In the genomic region with DNA sequence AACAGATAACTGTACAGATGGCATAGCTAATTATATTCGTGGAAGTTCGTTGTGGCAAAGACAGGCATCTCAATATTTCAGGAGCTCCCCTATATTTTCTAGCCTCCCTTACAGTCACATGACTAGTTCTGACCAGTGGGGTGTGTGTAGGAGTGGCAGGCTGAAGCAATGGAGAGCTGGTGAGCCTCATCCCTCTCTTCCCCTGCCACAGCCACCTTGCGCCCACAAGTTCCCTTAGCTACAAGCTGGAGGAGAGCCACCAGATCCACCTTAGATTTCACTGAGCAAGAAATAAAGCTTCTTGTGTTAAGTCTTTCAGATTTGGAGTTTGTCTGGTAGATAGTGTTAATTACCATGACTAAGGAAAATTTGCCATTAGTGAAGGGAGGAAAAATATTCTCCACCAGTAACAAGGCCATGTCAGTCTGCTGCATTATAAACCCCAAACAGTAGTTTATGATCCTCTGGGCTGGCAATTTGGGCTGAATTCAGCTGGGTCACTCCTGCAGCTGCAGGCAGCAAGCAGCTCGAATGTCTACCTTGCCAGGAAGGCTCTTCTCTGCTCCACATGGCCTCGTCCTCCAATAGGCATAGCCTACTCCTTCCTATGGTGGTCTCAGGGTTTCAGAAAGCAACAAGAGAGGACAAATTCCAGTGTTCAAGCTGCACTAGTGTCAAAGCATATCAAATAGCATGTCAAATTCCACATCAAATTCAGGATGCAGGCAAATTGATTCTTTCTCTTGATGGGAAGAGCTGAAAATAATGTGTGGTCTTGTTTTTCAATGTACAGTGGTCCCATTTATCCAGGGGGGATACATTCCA, we compare ENCODE assay signal across 14 cellular contexts. TPM values are rescaled to one million over a fixed set of nuclear protein-coding genes. Genes with fewer than 3 reads are reported as not detected.
DNase-seq lines count a peak whose midpoint lies in the region; ATAC-seq, FAIRE-seq and TF ChIP-seq lines count a peak whose summit lies in the region.
"Had no signal": no experiment of that assay in that cellular context is flagged by ENCODE, and none has a peak within 500 bp of the region (broad histone marks: within the 10 kb centered on the region; RNA-seq: fewer than 3 reads in every experiment).

No MANE protein-coding gene starts in this region.

- peaks cover 7% of the 10 kb centered on the region for H3K36me3 Mint-ChIP-seq in T-helper 1 cell treated with Interleukin-12 subunit alpha and Interleukin-12 subunit beta and Interleukin-4 antibody, amounts not matched to agents 30 μg/mL and 1 μg/mL, for 36 hours (ENCODE audit: low read depth)
- peaks cover 11% of the 10 kb centered on the region for H3K36me3 Mint-ChIP-seq in chondrocyte (ENCODE audit: low read depth)

- H3K4me3 ChIP-seq in small intestine (ENCODE audit: low read depth in 1 of 2, low read length in 2 of 2): no peak overlapping the region

- no peak overlapping the region for H3K4me3 Mint-ChIP-seq in T-helper 1 cell treated with Interleukin-12 subunit alpha and Interleukin-12 subunit beta and Interleukin-4 antibody, amounts not matched to agents 30 μg/mL and 1 μg/mL, for 36 hours
- H3K4me3 Mint-ChIP-seq in chondrocyte (ENCODE audit: unreplicated experiment): no peak overlapping the region
- H3K4me3 Mint-ChIP-seq: dendritic cell treated with granulocyte-macrophage colony-stimulating factor and Interleukin-4, amounts not matched to agents 40 ng/mL and 50 ng/mL, for 4 days had no signal

- H3K4me1 ChIP-seq in small intestine (ENCODE audit: control insufficient read depth in 2 of 2, insufficient read depth in 1 of 2, low read depth in 1 of 2, low read length in 1 of 2): peaks cover 0 to 7% of the 10 kb centered on the region in 2 donors

- H3K9me3 ChIP-seq in small intestine (ENCODE audit: control insufficient read depth, low read depth): no peaks in the 10 kb centered on the region

- no peak for TF ChIP-seq CTCF in chondrocyte (IDR thresholded peaks at IDR 0.05)

- H3K27ac Mint-ChIP-seq in T-helper 1 cell treated with Interleukin-12 subunit alpha and Interleukin-12 subunit beta and Interleukin-4 antibody, amounts not matched to agents 30 μg/mL and 1 μg/mL, for 36 hours: peak overlapping the region; percentile 10
- H3K27ac Mint-ChIP-seq in chondrocyte (ENCODE audit: unreplicated experiment): peak overlapping the region; percentile 78
- H3K27ac Mint-ChIP-seq: dendritic cell treated with granulocyte-macrophage colony-stimulating factor and Interleukin-4, amounts not matched to agents 40 ng/mL and 50 ng/mL, for 4 days had no signal

- no peak for FAIRE-seq in small intestine (lab: Jason Lieb, UNC)
- FAIRE-seq: H54 had no signal

- WGBS in small intestine, 3 donors: 42 to 61% (median 51%) methylated on average over 5 of the region's 5 CpGs

- H3K4me1 Mint-ChIP-seq in T-helper 1 cell treated with Interleukin-12 subunit alpha and Interleukin-12 subunit beta and Interleukin-4 antibody, amounts not matched to agents 30 μg/mL and 1 μg/mL, for 36 hours (ENCODE audit: low read depth): peaks cover 25% of the 10 kb centered on the region
- peaks cover 19% of the 10 kb centered on the region for H3K4me1 Mint-ChIP-seq in chondrocyte (ENCODE audit: low read depth)

- H3K27ac ChIP-seq in small intestine (ENCODE audit: low read depth in 1 of 2, low read length in 1 of 2): peak overlapping the region in 1 of 2 donors; percentile 37

- H3K27me3 ChIP-seq in small intestine (ENCODE audit: control insufficient read depth in 2 of 2, insufficient read depth in 2 of 2, low read length in 2 of 2): no peaks in the 10 kb centered on the region

- H3K36me3 ChIP-seq in small intestine (ENCODE audit: control insufficient read depth in 2 of 2, insufficient read depth in 2 of 2, low read length in 2 of 2): no peaks in the 10 kb centered on the region

- H3K9me3 Mint-ChIP-seq in T-helper 1 cell treated with Interleukin-12 subunit alpha and Interleukin-12 subunit beta and Interleukin-4 antibody, amounts not matched to agents 30 μg/mL and 1 μg/mL, for 36 hours: peaks cover 10% of the 10 kb centered on the region
- peaks cover 10% of the 10 kb centered on the region for H3K9me3 Mint-ChIP-seq in chondrocyte (ENCODE audit: low read depth)
- H3K9me3 Mint-ChIP-seq: dendritic cell treated with granulocyte-macrophage colony-stimulating factor and Interleukin-4, amounts not matched to agents 40 ng/mL and 50 ng/mL, for 4 days; memory B cell had no signal

- no peaks in the 10 kb centered on the region for H3K27me3 Mint-ChIP-seq in T-helper 1 cell treated with Interleukin-12 subunit alpha and Interleukin-12 subunit beta and Interleukin-4 antibody, amounts not matched to agents 30 μg/mL and 1 μg/mL, for 36 hours (ENCODE audit: low read depth)
- H3K27me3 Mint-ChIP-seq in chondrocyte (ENCODE audit: low read depth): no peaks in the 10 kb centered on the region
- H3K27me3 Mint-ChIP-seq: memory B cell had no signal

- DNase-seq in T-helper 1 cell (no peak), NCI-H524 (lab: John Stamatoyannopoulos, UW) (peak; percentile 94 to 98), chondrocyte (ENCODE audit: low spot score) (no peak), small intestine (peak; percentile 18), NCI-H1105 (lab: John Stamatoyannopoulos, UW) (no peak), NCI-H510A (lab: John Stamatoyannopoulos, UW) (no peak)
- DNase-seq: GDM1, NCI-H1417, retina had no signal

- ATAC-seq in GM21786 (IDR thresholded peaks at IDR 0.05; ENCODE audit: unreplicated experiment): no peak

RNA-seq across cellular contexts. Expression of a gene that starts 7.4 kb away (rescaled TPM):
- 84.1 to 95.5 TPM (median 94.3 TPM) in 3 replicates for total RNA-seq in chondrocyte
- polyA plus RNA-seq in small intestine: 100 to 1,000 TPM; 148 to 176 (median 169) TPM

RNA-seq across cellular contexts. Expression of a gene that starts 20.1 kb away (rescaled TPM):
- 7.0 to 141 TPM (median 137 TPM) in 3 replicates for total RNA-seq in chondrocyte
- polyA plus RNA-seq in small intestine: 10 to 100 TPM in 1 of 3 donors, 1 to 10 TPM in 2; 1.6 to 41.7 (median 4.9) TPM

RNA-seq across cellular contexts. Expression of a gene that starts 53.8 kb away (rescaled TPM):
- 72.1 to 77.1 TPM (median 73.2 TPM) in 3 replicates for total RNA-seq in chondrocyte
- 10 to 100 TPM in 1 of 3 donors, 1 to 10 TPM in 1, under 1 TPM in 1; 0.67 to 14.3 (median 4.9) TPM for polyA plus RNA-seq in small intestine

Comparison
In these comparisons a context has a peak if more than half of its experiments do, and no peak if none do; other contexts are left out.
1. DNase-seq: peak in NCI-H524 (2 of 2) and small intestine (single experiment); none in T-helper 1 cell (0 of 5), chondrocyte (single experiment), NCI-H1105 (single experiment) and NCI-H510A (single experiment).